Comparison of ENCODE assay signal across 9 cellular contexts in the genomic region with DNA sequence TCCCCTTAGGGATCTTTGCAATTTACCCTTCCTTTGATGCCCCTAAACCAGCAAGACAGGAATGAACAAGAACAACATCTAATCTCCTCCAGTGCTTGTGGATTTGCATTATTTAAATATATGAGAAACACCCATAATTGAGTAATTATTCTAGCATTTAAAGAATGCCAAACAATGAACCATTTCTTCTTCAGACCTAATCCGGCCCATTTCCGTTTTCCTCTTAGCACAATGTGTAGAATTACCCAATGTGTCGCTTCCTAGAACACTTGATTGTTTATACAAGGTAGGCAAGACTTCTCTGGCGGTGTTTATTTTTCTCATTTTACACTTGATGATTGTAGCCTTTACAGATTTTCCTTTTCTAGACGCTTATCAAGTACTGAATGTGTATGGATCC. TPM values are rescaled to one million over a fixed set of nuclear protein-coding genes. Genes with fewer than 3 reads are reported as not detected.
DNase-seq lines count a peak whose midpoint lies in the region; ATAC-seq and TF ChIP-seq lines count a peak whose summit lies in the region.
"Had no signal": no experiment of that assay in that cellular context is flagged by ENCODE, and none has a peak within 500 bp of the region (broad histone marks: within the 10 kb centered on the region; RNA-seq: fewer than 3 reads in every experiment).

No MANE protein-coding gene starts in this region.

- TF ChIP-seq CTCF in neural progenitor cell (IDR thresholded peaks at IDR 0.05) (no peak), mesothelial cell of epicardium (IDR thresholded peaks at IDR 0.05; ENCODE audit: unreplicated experiment) (no peak)

- H3K27me3 ChIP-seq in neural progenitor cell: no peaks in the 10 kb centered on the region

- H3F3A ChIP-seq in neural progenitor cell (ENCODE audit: low read depth): peaks cover 32% of the 10 kb centered on the region

- peak overlapping the region; percentile 95 for H3K27ac ChIP-seq in neural progenitor cell

- peak overlapping the region; percentile 66 for H3K4me2 ChIP-seq in neural progenitor cell

- no peaks in the 10 kb centered on the region for H3K27me3 Mint-ChIP-seq in central memory CD8-positive, alpha-beta T cell
- H3K27me3 Mint-ChIP-seq in neural progenitor cell (ENCODE audit: insufficient read depth, low read depth) (peaks cover 8% of the 10 kb centered on the region), mesothelial cell of epicardium (ENCODE audit: low read depth) (no peaks in the 10 kb centered on the region)

- H3K9ac ChIP-seq in neural progenitor cell: no peak overlapping the region

- H3K4me3 ChIP-seq in neural progenitor cell: peak overlapping the region; percentile 21

- H3K4me1 Mint-ChIP-seq in central memory CD8-positive, alpha-beta T cell: peaks cover 10% of the 10 kb centered on the region
- peaks cover 26% of the 10 kb centered on the region for H3K4me1 Mint-ChIP-seq in neural progenitor cell
- peaks cover 31% of the 10 kb centered on the region for H3K4me1 Mint-ChIP-seq in mesothelial cell of epicardium

- H4K20me1 ChIP-seq in neural progenitor cell (ENCODE audit: low read depth): no peaks in the 10 kb centered on the region

- peaks cover 3% of the 10 kb centered on the region for H3K36me3 Mint-ChIP-seq in central memory CD8-positive, alpha-beta T cell (ENCODE audit: insufficient read depth)
- H3K36me3 Mint-ChIP-seq in neural progenitor cell (peaks cover 2% of the 10 kb centered on the region), mesothelial cell of epicardium (no peaks in the 10 kb centered on the region)
- H3K36me3 Mint-ChIP-seq: immature natural killer cell had no signal

- H3K36me3 ChIP-seq in neural progenitor cell: no peaks in the 10 kb centered on the region

- peak; percentile 63 for DNase-seq in EL
- peak; percentile 56 for DNase-seq in MV-4-11 (lab: John Stamatoyannopoulos, UW)
- DNase-seq in central memory CD8-positive, alpha-beta T cell (ENCODE audit: low spot score in 2 of 2): no peak
- peak; percentile 50 for DNase-seq in neural progenitor cell (ENCODE audit: low spot score)
- DNase-seq in mesothelial cell of epicardium (ENCODE audit: low spot score in 2 of 2, unreplicated experiment in 2 of 2): no peak
- no peak for DNase-seq in mesenteric fat pad (ENCODE audit: low spot score)
- DNase-seq in T-helper 9 cell: no peak
- DNase-seq: immature natural killer cell had no signal

- no peak for ATAC-seq in central memory CD8-positive, alpha-beta T cell (replicated peaks; ENCODE audit: extremely low read depth, poor library complexity, severe bottlenecking)
- ATAC-seq: HCT116 had no signal

- H2AFZ ChIP-seq in neural progenitor cell (replicated peaks): no peak overlapping the region

- no peaks in the 10 kb centered on the region for H3K9me3 ChIP-seq in neural progenitor cell (ENCODE audit: low read depth)

- H3K79me2 ChIP-seq in neural progenitor cell (ENCODE audit: low read depth): no peaks in the 10 kb centered on the region

- no peaks in the 10 kb centered on the region for H3K9me3 Mint-ChIP-seq in central memory CD8-positive, alpha-beta T cell
- H3K9me3 Mint-ChIP-seq in neural progenitor cell (peaks cover 23% of the 10 kb centered on the region), mesothelial cell of epicardium (peaks cover 10% of the 10 kb centered on the region)
- H3K9me3 Mint-ChIP-seq: immature natural killer cell had no signal

- H3K4me1 ChIP-seq in neural progenitor cell: peaks cover 16% of the 10 kb centered on the region

- no peak overlapping the region for H3K4me3 Mint-ChIP-seq in central memory CD8-positive, alpha-beta T cell
- H3K4me3 Mint-ChIP-seq in neural progenitor cell (no peak overlapping the region), mesothelial cell of epicardium (no peak overlapping the region)

- H3K27ac Mint-ChIP-seq in central memory CD8-positive, alpha-beta T cell (ENCODE audit: low read depth): peak overlapping the region; percentile 63
- H3K27ac Mint-ChIP-seq in neural progenitor cell (peak overlapping the region; percentile 19), mesothelial cell of epicardium (no peak overlapping the region)

RNA-seq across cellular contexts. Expression of a gene that starts 43.5 kb away (rescaled TPM):
- 0.37 TPM in 1 of 2 replicates, not detected in the other for total RNA-seq in neural progenitor cell (ENCODE audit: low replicate concordance)
- 0.71 to 1.1 TPM (median 0.84 TPM) in 3 replicates for total RNA-seq in mesothelial cell of epicardium
- not detected for total RNA-seq in mesenteric fat pad

Comparison
In these comparisons a context has a peak if more than half of its experiments do, and no peak if none do; other contexts are left out.
1. DNase-seq: peak in EL (single experiment), MV-4-11 (single experiment) and neural progenitor cell (single experiment); none in central memory CD8-positive, alpha-beta T cell (0 of 2), mesothelial cell of epicardium (0 of 2), mesenteric fat pad (single experiment) and T-helper 9 cell (single experiment).